Comparison of ENCODE assay signal across 15 cellular contexts in genomic region chr5:150628936-150629485, GRCh38. TPM values are rescaled to one million over a fixed set of nuclear protein-coding genes. Genes with fewer than 3 reads are reported as not detected.
A peak's percentile ranks its signal among the peaks of the same experiment; 100 is the strongest.
DNase-seq lines count a peak whose midpoint lies in the region; ATAC-seq and TF ChIP-seq lines count a peak whose summit lies in the region.
"Had no signal": no experiment of that assay in that cellular context is flagged by ENCODE, and none has a peak within 500 bp of the region (broad histone marks: within the 10 kb centered on the region; RNA-seq: fewer than 3 reads in every experiment).

No MANE protein-coding gene starts in this region.

- TF ChIP-seq CTCF in gastroesophageal sphincter (IDR thresholded peaks at IDR 0.05) (no peak), sigmoid colon (IDR thresholded peaks at IDR 0.05) (no peak)

- H3K4me2 ChIP-seq in BLaER1, result peak overlapping the region; percentile 93

- intact Hi-C loops in sigmoid colon (cut with DNase I), result no loop called here

- WGBS in gastroesophageal sphincter (ENCODE audit: low coverage in 1 of 2), 2 donors, result 93 to 100% methylated on average over 1 to 6 of the region's 12 CpGs
- WGBS in sigmoid colon, 2 donors, result 86 to 93% methylated on average over 12 of the region's 12 CpGs

- peaks cover 35% of the 10 kb centered on the region for H3K36me3 ChIP-seq in BLaER1
- H3K36me3 ChIP-seq in SJSA1, result 0 out of 2 replicates have a peak, but pooled peaks cover 3% of the 10 kb centered on the region
- H3K36me3 ChIP-seq in gastroesophageal sphincter, result peaks cover 0 to 6% of the 10 kb centered on the region in 2 donors
- H3K36me3 ChIP-seq in sigmoid colon, result no peaks in the 10 kb centered on the region

- no peak overlapping the region for H3K9ac ChIP-seq in BLaER1

- peaks cover 68% of the 10 kb centered on the region for H4K20me1 ChIP-seq in BLaER1

- H3K9me3 ChIP-seq in BLaER1 (no peaks in the 10 kb centered on the region), SJSA1 (replicated peaks) (no peaks in the 10 kb centered on the region), gastroesophageal sphincter (no peaks in the 10 kb centered on the region), sigmoid colon (no peaks in the 10 kb centered on the region)

- no peak for TF ChIP-seq POLR2A in gastroesophageal sphincter (IDR thresholded peaks at IDR 0.05)
- TF ChIP-seq POLR2A in sigmoid colon (IDR thresholded peaks at IDR 0.05), result no peak

- TF ChIP-seq EP300 in gastroesophageal sphincter (IDR thresholded peaks at IDR 0.05) (no peak), sigmoid colon (IDR thresholded peaks at IDR 0.05) (no peak)

- H3K4me1 ChIP-seq in BLaER1 (peaks cover 91% of the 10 kb centered on the region), SJSA1 (replicated peaks) (peaks cover 94% of the 10 kb centered on the region), gastroesophageal sphincter (peaks cover 0 to 89% (median 40%) of the 10 kb centered on the region in 3 donors), sigmoid colon (peaks cover 0 to 77% (median 48%) of the 10 kb centered on the region in 4 donors)

- ATAC-seq in gastroesophageal sphincter (no peak), GM21526 (IDR thresholded peaks at IDR 0.05; ENCODE audit: low FRiP score, unreplicated experiment) (no peak), GM21423 (IDR thresholded peaks at IDR 0.05; ENCODE audit: unreplicated experiment) (no peak), HG02981 (IDR thresholded peaks at IDR 0.05; ENCODE audit: unreplicated experiment) (no peak)
- ATAC-seq: left lobe of liver had no signal

- H3K4me3 ChIP-seq in BLaER1, result no peak overlapping the region
- no peak overlapping the region for H3K4me3 ChIP-seq in SJSA1
- H3K4me3 ChIP-seq in gastroesophageal sphincter, result no peak overlapping the region
- H3K4me3 ChIP-seq in sigmoid colon, result no peak overlapping the region

- peak; percentile 91 to 94 for DNase-seq in SJSA1 (ENCODE audit: low read depth in 1 of 2, low spot score in 2 of 2)
- no peak for DNase-seq in sigmoid colon
- no peak for DNase-seq in stimulated activated CD4-positive, alpha-beta T cell treated with anti-CD3 and anti-CD28 coated beads, Interleukin-4, amount 100 ng/mL, for 24 hours
- DNase-seq: activated CD4-positive, alpha-beta T cell treated with anti-CD3 and anti-CD28 coated beads, Interleukin-2, amount 10 ng/mL, durations not matched to agents 24 days and 14 days; effector CD4-positive, alpha-beta T cell; NCI-H526; stimulated activated CD4-positive, alpha-beta T cell treated with anti-CD3 and anti-CD28 coated beads, Interleukin-12 subunit alpha, Interleukin-12 subunit beta, amount 100 ng/mL, for 4 hours; stimulated activated naive CD4-positive, alpha-beta T cell treated with Interleukin-2 at 50 U/mL for 16 hours had no signal

- H3K27ac ChIP-seq in BLaER1, result no peak overlapping the region
- peak overlapping the region; percentile 24 for H3K27ac ChIP-seq in SJSA1
- H3K27ac ChIP-seq in gastroesophageal sphincter, result peak overlapping the region in 3 of 4 donors; percentile 80 to 93 (median 90)
- peak overlapping the region in 3 of 4 donors; percentile 86 to 91 (median 89) for H3K27ac ChIP-seq in sigmoid colon

- H3K27me3 ChIP-seq in BLaER1 (no peaks in the 10 kb centered on the region), SJSA1 (replicated peaks) (no peaks in the 10 kb centered on the region), gastroesophageal sphincter (no peaks in the 10 kb centered on the region), sigmoid colon (no peaks in the 10 kb centered on the region)

RNA-seq across cellular contexts. Expression of gene SYNPO, which starts 11.4 kb away (rescaled TPM):
- total RNA-seq in SJSA1 (2014; rRNA removed; shearing (Covaris generic)), result 3.7 and 6.5 TPM in 2 replicates
- total RNA-seq in gastroesophageal sphincter (10 to 100 TPM; 31.6 to 50.5 (median 37.4) TPM), sigmoid colon (10 to 100 TPM in 2 of 4 donors, 1 to 10 TPM in 2; 7.1 to 23.5 (median 11.1) TPM)
- polyA plus RNA-seq in sigmoid colon, result 10 to 100 TPM; 18.6 to 30.1 (median 28.9) TPM
- total RNA-seq: activated CD4-positive, alpha-beta T cell treated with anti-CD3 and anti-CD28 coated beads, Interleukin-2, amount 10 ng/mL, durations not matched to agents 24 days and 14 days had no signal

RNA-seq across cellular contexts. Expression of gene MYOZ3, which starts 32.0 kb away (rescaled TPM):
- 0.82 TPM in 1 of 2 replicates, not detected in the other for total RNA-seq in SJSA1 (2014; rRNA removed; shearing (Covaris generic))
- total RNA-seq in gastroesophageal sphincter (under 1 TPM in 3 of 4 donors, not detected in 1; 0.13 to 0.62 (median 0.22) TPM), sigmoid colon (under 1 TPM in 2 of 4 donors, not detected in 2; 0.33 to 0.55 TPM)
- polyA plus RNA-seq in sigmoid colon, result under 1 TPM; 0.16 to 0.92 (median 0.60) TPM
- total RNA-seq: OCI-LY7 had no signal

Comparison
In these comparisons a context has a peak if more than half of its experiments do, and no peak if none do; other contexts are left out.
1. DNase-seq: peak in SJSA1 (2 of 2); none in sigmoid colon (single experiment) and stimulated activated CD4-positive, alpha-beta T cell treated with anti-CD3 and anti-CD28 coated beads, Interleukin-4, amount 100 ng/mL, for 24 hours (single experiment).